Comparison of ENCODE assay signal across 24 cellular contexts in genomic region chr10:132376394-132376851, GRCh38. TPM values are rescaled to one million over a fixed set of nuclear protein-coding genes. Genes with fewer than 3 reads are reported as not detected.
A peak's percentile ranks its signal among the peaks of the same experiment; 100 is the strongest.
DNase-seq lines count a peak whose midpoint lies in the region; ATAC-seq and TF ChIP-seq lines count a peak whose summit lies in the region.
"Had no signal": no experiment of that assay in that cellular context is flagged by ENCODE, and none has a peak within 500 bp of the region (broad histone marks: within the 10 kb centered on the region; RNA-seq: fewer than 3 reads in every experiment).

No MANE protein-coding gene starts in this region.

- ATAC-seq in GM21526 (IDR thresholded peaks at IDR 0.05; ENCODE audit: low FRiP score, unreplicated experiment) (no peak), GM21576 (IDR thresholded peaks at IDR 0.05; ENCODE audit: unreplicated experiment) (no peak)
- ATAC-seq: stimulated activated naive B cell treated with anti-CD40 and anti-IgM and Interleukin-4, amounts not matched to agents 10 μg/mL and 1 μg/mL and 100 μg/mL, for 72 hours had no signal

- no peak for TF ChIP-seq EP300 in sigmoid colon (IDR thresholded peaks at IDR 0.05)

- H3K27me3 ChIP-seq in sigmoid colon = no peaks in the 10 kb centered on the region
- no peaks in the 10 kb centered on the region for H3K27me3 ChIP-seq in prostate gland (replicated peaks; ENCODE audit: insufficient read depth)
- H3K27me3 ChIP-seq: breast epithelium had no signal

- H3K4me3 ChIP-seq in sigmoid colon (no peak overlapping the region), prostate gland (no peak overlapping the region)
- H3K4me3 ChIP-seq: breast epithelium had no signal

- H3K27ac ChIP-seq in sigmoid colon (no peak overlapping the region), prostate gland (no peak overlapping the region)
- H3K27ac ChIP-seq: 22Rv1 had no signal

- TF ChIP-seq POLR2A in sigmoid colon (IDR thresholded peaks at IDR 0.05) (no peak), prostate gland (IDR thresholded peaks at IDR 0.05) (no peak)

- WGBS in sigmoid colon, 2 donors = 86 to 94% methylated on average over 15 of the region's 15 CpGs
- 77% methylated on average over 15 of the region's 15 CpGs for WGBS in prostate gland

- no peaks in the 10 kb centered on the region for H3K4me1 ChIP-seq in sigmoid colon
- H3K4me1 ChIP-seq in prostate gland (replicated peaks) = no peaks in the 10 kb centered on the region
- H3K4me1 ChIP-seq: breast epithelium had no signal

- TF ChIP-seq CTCF in sigmoid colon (IDR thresholded peaks at IDR 0.05) (no peak), prostate gland (IDR thresholded peaks at IDR 0.05) (no peak)

- DNase-seq in DMS153 (lab: John Stamatoyannopoulos, UW) (peak; percentile 33), DMS153 treated with DMSO at 0.1 percent for 48 hours (lab: John Stamatoyannopoulos, UW; ENCODE audit: unreplicated experiment) (no peak), NCI-H69 (lab: John Stamatoyannopoulos, UW) (peak; percentile 6), left kidney (ENCODE audit: low read depth, low spot score) (peak; percentile 31), sigmoid colon (peak; percentile 54), prostate gland (ENCODE audit: low spot score) (no peak)
- DNase-seq: activated CD4-positive, alpha-beta T cell treated with anti-CD3 and anti-CD28 coated beads, Interleukin-2, amount 50 U/mL, for 4 hours; activated CD4-positive, CD25-positive, alpha-beta regulatory T cell; activated T-cell treated with anti-CD3 and anti-CD28 coated beads for 4 hours; amniotic stem cell; CD4-positive, alpha-beta T cell; cortex of kidney; IMR-90; islet precursor cell; mammary epithelial cell; NCI-H1092 treated with DMSO at 0.1 percent for 48 hours; NCI-H2029; NCI-H446; stimulated activated CD4-positive, alpha-beta T cell treated with anti-CD3 and anti-CD28 coated beads, Interleukin-4, amount 100 ng/mL, for 1 hour; stimulated activated naive B cell treated with anti-CD40 and anti-IgM and Interleukin-4, amounts not matched to agents 10 μg/mL and 1 μg/mL and 100 μg/mL, for 72 hours had no signal

- intact Hi-C loops in sigmoid colon (cut with DNase I) = no loop called here
- intact Hi-C loops in prostate gland (cut with DNase I) = no loop called here

- H3K36me3 ChIP-seq in sigmoid colon = no peaks in the 10 kb centered on the region
- no peaks in the 10 kb centered on the region for H3K36me3 ChIP-seq in prostate gland
- H3K36me3 ChIP-seq: breast epithelium had no signal

- H3K9me3 ChIP-seq in sigmoid colon (no peaks in the 10 kb centered on the region), prostate gland (no peaks in the 10 kb centered on the region)

RNA-seq across cellular contexts. Expression of gene PWWP2B, which starts 20.6 kb away (rescaled TPM):
- total RNA-seq in sigmoid colon (10 to 100 TPM in 1 of 4 donors, 1 to 10 TPM in 3; 7.7 to 10.2 (median 9.3) TPM), prostate gland (10 to 100 TPM; 27.5 to 36.6 TPM)
- polyA plus RNA-seq in sigmoid colon = 10 to 100 TPM; 27.0 to 50.8 (median 28.2) TPM

RNA-seq across cellular contexts. Expression of gene LRRC27, which starts 44.4 kb away (rescaled TPM):
- total RNA-seq in sigmoid colon (10 to 100 TPM in 1 of 4 donors, 1 to 10 TPM in 3; 6.1 to 15.5 (median 8.1) TPM), prostate gland (10 to 100 TPM; 11.4 to 22.9 TPM)
- polyA plus RNA-seq in sigmoid colon = 1 to 10 TPM; 1.4 to 6.2 (median 1.8) TPM

Comparison
In these comparisons a context has a peak if more than half of its experiments do, and no peak if none do; other contexts are left out.
1. DNase-seq: peak in DMS153 (single experiment), NCI-H69 (single experiment), left kidney (single experiment) and sigmoid colon (single experiment); none in DMS153 treated with DMSO at 0.1 percent for 48 hours (single experiment) and prostate gland (single experiment).